In genomic region chr6:26659360-26660095, GRCh38 we compare ENCODE assay signal across 8 cellular contexts. TPM values are rescaled to one million over a fixed set of nuclear protein-coding genes. Genes with fewer than 3 reads are reported as not detected.
DNase-seq lines count a peak whose midpoint lies in the region; ATAC-seq and TF ChIP-seq lines count a peak whose summit lies in the region.
"Not testable (repeated sequence)": the region's sequence is repeated elsewhere in the genome, so short reads cannot be mapped to it uniquely, and the experiment has no call there.

ZNF322 (minus strand) TSS chr6:26659746; CDS start chr6:26638553, 21,193 bp downstream.

- H3K4me1 ChIP-seq in RWPE2 (ENCODE audit: insufficient read depth, poor library complexity, severe bottlenecking): not testable (repeated sequence)

- H3K9me3 Mint-ChIP-seq in natural killer cell treated with Interleukin-12 subunit alpha and Interleukin-12 subunit beta and Interleukin-15 and Interleukin-18, amount 100 ng/mL, for 72 hours: not testable (repeated sequence)

- H3K4me1 Mint-ChIP-seq in natural killer cell treated with Interleukin-12 subunit alpha and Interleukin-12 subunit beta and Interleukin-15 and Interleukin-18, amount 100 ng/mL, for 72 hours (ENCODE audit: low read depth in 2 of 2): peaks cover 26 to 30% of the 10 kb centered on the region in 2 donors

- H3K27ac Mint-ChIP-seq in natural killer cell treated with Interleukin-12 subunit alpha and Interleukin-12 subunit beta and Interleukin-15 and Interleukin-18, amount 100 ng/mL, for 72 hours: peak within 1 kb of the TSS; percentile 65 to 85

- DNase-seq in EH (ENCODE audit: low read depth): peak; percentile 93
- peak; percentile 84 for DNase-seq in H4 (ENCODE audit: low spot score)
- peak; percentile 93 for DNase-seq in LoVo (ENCODE audit: low spot score)
- DNase-seq in RWPE2 (ENCODE audit: low spot score): peak; percentile 92
- DNase-seq in activated T-helper 9 cell treated with anti-CD3 and anti-CD28 coated beads, Interleukin-2, amount 50 U/mL, for 16 hours (ENCODE audit: low read depth): peak; percentile 81
- DNase-seq in fibroblast of pulmonary artery (ENCODE audit: low read depth): peak; percentile 93
- DNase-seq in natural killer cell treated with Interleukin-12 subunit alpha and Interleukin-12 subunit beta and Interleukin-15 and Interleukin-18, amount 100 ng/mL, for 72 hours (ENCODE audit: low spot score): peak; percentile 97
- peak; percentile 93 for DNase-seq in stimulated activated naive CD8-positive, alpha-beta T cell treated with anti-CD3 and anti-CD28 coated beads, Interleukin-15, Interleukin-2, amounts not matched to agents 100 U/mL and 50 U/mL, for 24 hours

- peaks cover 30% of the 10 kb centered on the region for H3K36me3 ChIP-seq in RWPE2 (ENCODE audit: low read depth)

- not testable (repeated sequence) for H3K27me3 ChIP-seq in RWPE2 (ENCODE audit: insufficient read depth, poor library complexity, severe bottlenecking)

- not testable (repeated sequence) for TF ChIP-seq CTCF in RWPE2 (IDR thresholded peaks at IDR 0.05; ENCODE audit: poor library complexity, severe bottlenecking); fibroblast of pulmonary artery (IDR thresholded peaks at IDR 0.05; ENCODE audit: low read length, missing control alignments)

- peaks cover 22 to 32% of the 10 kb centered on the region in 2 donors for H3K27me3 Mint-ChIP-seq in natural killer cell treated with Interleukin-12 subunit alpha and Interleukin-12 subunit beta and Interleukin-15 and Interleukin-18, amount 100 ng/mL, for 72 hours

- H3K4me3 ChIP-seq in RWPE2 (ENCODE audit: severe bottlenecking): peak within 1 kb of the TSS; percentile 92
- peak within 1 kb of the TSS; percentile 72 for H3K4me3 ChIP-seq in fibroblast of pulmonary artery (replicated peaks; ENCODE audit: low read depth, low read length)

- ATAC-seq in RWPE2 (ENCODE audit: low read depth): peak; percentile 99
- ATAC-seq in natural killer cell treated with Interleukin-12 subunit alpha and Interleukin-12 subunit beta and Interleukin-15 and Interleukin-18, amount 100 ng/mL, for 72 hours: peak; percentile 100
- peak; percentile 99 for ATAC-seq in stimulated activated naive CD8-positive, alpha-beta T cell treated with anti-CD3 and anti-CD28 coated beads, Interleukin-15, Interleukin-2, amounts not matched to agents 100 U/mL and 50 U/mL, for 24 hours

- peak within 1 kb of the TSS; percentile 46 for H3K27ac ChIP-seq in RWPE2 (ENCODE audit: poor library complexity, severe bottlenecking)

- not testable (repeated sequence) for H3K9me3 ChIP-seq in RWPE2 (ENCODE audit: severe bottlenecking)

- peak within 1 kb of the TSS; percentile 91 for H3K4me3 Mint-ChIP-seq in natural killer cell treated with Interleukin-12 subunit alpha and Interleukin-12 subunit beta and Interleukin-15 and Interleukin-18, amount 100 ng/mL, for 72 hours

- peaks cover 10% of the 10 kb centered on the region for H3K36me3 Mint-ChIP-seq in natural killer cell treated with Interleukin-12 subunit alpha and Interleukin-12 subunit beta and Interleukin-15 and Interleukin-18, amount 100 ng/mL, for 72 hours

RNA-seq across cellular contexts. Expression of gene ZNF322, which starts in this region (rescaled TPM):
- total RNA-seq in H4 (2014; rRNA removed; shearing (Covaris generic)): 10.4 and 17.1 TPM in 2 replicates
- 10 to 100 TPM in 1 of 2 donors, 1 to 10 TPM in 1; 8.7 to 18.0 TPM for total RNA-seq in natural killer cell treated with Interleukin-12 subunit alpha and Interleukin-12 subunit beta and Interleukin-15 and Interleukin-18, amount 100 ng/mL, for 72 hours

Comparison
In these comparisons a context has a peak if more than half of its experiments do, and no peak if none do; other contexts are left out.
1. Peak in every context shown above with its lines: DNase-seq, ATAC-seq, H3K4me3 ChIP-seq and H3K27ac ChIP-seq.